Comparison of ENCODE assay signal across 13 cellular contexts in genomic region chr18:23617412-23618009, GRCh38. TPM values are rescaled to one million over a fixed set of nuclear protein-coding genes. Genes with fewer than 3 reads are reported as not detected.
DNase-seq lines count a peak whose midpoint lies in the region; ATAC-seq and TF ChIP-seq lines count a peak whose summit lies in the region.
"Had no signal": no experiment of that assay in that cellular context is flagged by ENCODE, and none has a peak within 500 bp of the region (broad histone marks: within the 10 kb centered on the region; RNA-seq: fewer than 3 reads in every experiment).

No MANE protein-coding gene starts in this region.

- H3K36me3 ChIP-seq in OCI-LY7 (ENCODE audit: insufficient read depth, low read length): no peaks in the 10 kb centered on the region
- no peaks in the 10 kb centered on the region for H3K36me3 ChIP-seq in upper lobe of right lung
- no peaks in the 10 kb centered on the region for H3K36me3 ChIP-seq in effector memory CD4-positive, alpha-beta T cell (ENCODE audit: control insufficient read depth, insufficient read depth, low read length)

- H4K20me1 ChIP-seq in OCI-LY7 (ENCODE audit: insufficient read depth, low read length): no peaks in the 10 kb centered on the region

- intact Hi-C loops in OCI-LY7 (cut with micrococcal nuclease; ENCODE audit: unreplicated experiment) (no loop called here), upper lobe of right lung (cut with DNase I) (no loop called here)

- H3K27me3 ChIP-seq in upper lobe of right lung: no peaks in the 10 kb centered on the region
- H3K27me3 ChIP-seq in effector memory CD4-positive, alpha-beta T cell (replicated peaks; ENCODE audit: control insufficient read depth, insufficient read depth, low read length, poor library complexity, severe bottlenecking): peaks cover 19% of the 10 kb centered on the region

- ATAC-seq in HG02678 (IDR thresholded peaks at IDR 0.05; ENCODE audit: unreplicated experiment): peak; percentile 49
- ATAC-seq in upper lobe of right lung: no peak
- no peak for ATAC-seq in GM19455 (IDR thresholded peaks at IDR 0.05; ENCODE audit: unreplicated experiment)
- ATAC-seq: Panc1 had no signal

- peak overlapping the region; percentile 8 for H3K4me3 Mint-ChIP-seq in activated naive CD4-positive, alpha-beta T cell treated with anti-CD3 and anti-CD28 coated beads, Interleukin-2, amount 50 U/mL, for 24 hours
- peak overlapping the region; percentile 39 for H3K4me3 Mint-ChIP-seq in type B pancreatic cell
- H3K4me3 Mint-ChIP-seq: central memory CD8-positive, alpha-beta T cell had no signal

- H3K4me1 Mint-ChIP-seq in activated naive CD4-positive, alpha-beta T cell treated with anti-CD3 and anti-CD28 coated beads, Interleukin-2, amount 50 U/mL, for 24 hours: no peaks in the 10 kb centered on the region
- H3K4me1 Mint-ChIP-seq in type B pancreatic cell (ENCODE audit: unreplicated experiment): peaks cover 19% of the 10 kb centered on the region

- CTCF ChIA-PET in OCI-LY7 (lab: Charles Lee; ENCODE audit: unreplicated experiment): interaction anchor here (0.6 kb wide), 1 partner anchor 224 kb away, joined by 5 read pairs; no protein-coding TSS in a partner anchor

- H3K36me3 Mint-ChIP-seq in activated naive CD4-positive, alpha-beta T cell treated with anti-CD3 and anti-CD28 coated beads, Interleukin-2, amount 50 U/mL, for 24 hours: no peaks in the 10 kb centered on the region
- no peaks in the 10 kb centered on the region for H3K36me3 Mint-ChIP-seq in type B pancreatic cell

- H3K9me3 ChIP-seq in OCI-LY7 (ENCODE audit: low read length) (no peaks in the 10 kb centered on the region), upper lobe of right lung (no peaks in the 10 kb centered on the region)
- no peaks in the 10 kb centered on the region for H3K9me3 ChIP-seq in effector memory CD4-positive, alpha-beta T cell (ENCODE audit: control insufficient read depth, low read length)

- no peak overlapping the region for H3K27ac Mint-ChIP-seq in activated naive CD4-positive, alpha-beta T cell treated with anti-CD3 and anti-CD28 coated beads, Interleukin-2, amount 50 U/mL, for 24 hours
- H3K27ac Mint-ChIP-seq in type B pancreatic cell: no peak overlapping the region

- no TSS peak for BruUV-seq in OCI-LY7 (replicated peaks; lab: Mats Ljungman, UMichigan)

- H3K9me2 ChIP-seq in OCI-LY7 (ENCODE audit: insufficient read depth, low read length): no peaks in the 10 kb centered on the region

- POLR2A ChIA-PET in OCI-LY7 (lab: Charles Lee): interaction anchor here (0.6 to 1.2 kb wide), 2 partner anchors 9 to 47 kb away, joined by 4 to 6 read pairs; no protein-coding TSS in a partner anchor

- H3K4me1 ChIP-seq in OCI-LY7 (ENCODE audit: insufficient read depth, low read length, poor library complexity, severe bottlenecking) (no peaks in the 10 kb centered on the region), upper lobe of right lung (peaks cover 24% of the 10 kb centered on the region)
- no peaks in the 10 kb centered on the region for H3K4me1 ChIP-seq in effector memory CD4-positive, alpha-beta T cell (ENCODE audit: control insufficient read depth, insufficient read depth, low read length, poor library complexity, severe bottlenecking)

- H2AFZ ChIP-seq in OCI-LY7 (ENCODE audit: low read length): peak overlapping the region; percentile 27; the same call in 1 of the 2 replicates

- no peaks in the 10 kb centered on the region for H3K9me3 Mint-ChIP-seq in activated naive CD4-positive, alpha-beta T cell treated with anti-CD3 and anti-CD28 coated beads, Interleukin-2, amount 50 U/mL, for 24 hours
- no peaks in the 10 kb centered on the region for H3K9me3 Mint-ChIP-seq in type B pancreatic cell
- H3K9me3 Mint-ChIP-seq: central memory CD8-positive, alpha-beta T cell had no signal

- no peak overlapping the region for H3K4me2 ChIP-seq in OCI-LY7 (ENCODE audit: low read length)

- TF ChIP-seq CTCF in OCI-LY7 (conservative IDR thresholded peaks at IDR 0.05; ENCODE audit: low read length) (no peak), type B pancreatic cell (conservative IDR thresholded peaks at IDR 0.05) (no peak), upper lobe of right lung (IDR thresholded peaks at IDR 0.05) (no peak)

- H3K27me3 Mint-ChIP-seq in activated naive CD4-positive, alpha-beta T cell treated with anti-CD3 and anti-CD28 coated beads, Interleukin-2, amount 50 U/mL, for 24 hours: peaks cover 28% of the 10 kb centered on the region
- peaks cover 42% of the 10 kb centered on the region for H3K27me3 Mint-ChIP-seq in type B pancreatic cell

- no peaks in the 10 kb centered on the region for H3K79me2 ChIP-seq in OCI-LY7 (ENCODE audit: insufficient read depth, low read depth, low read length)

- H3K27ac ChIP-seq in OCI-LY7 (ENCODE audit: low read depth, low read length, poor library complexity, severe bottlenecking): no peak overlapping the region
- H3K27ac ChIP-seq in upper lobe of right lung: no peak overlapping the region
- no peak overlapping the region for H3K27ac ChIP-seq in effector memory CD4-positive, alpha-beta T cell (ENCODE audit: insufficient read depth, low read length, poor library complexity, severe bottlenecking)

- no peak for DNase-seq in activated naive CD4-positive, alpha-beta T cell (lab: John Stamatoyannopoulos, UW)
- DNase-seq in OCI-LY7 (ENCODE audit: low spot score): no peak
- DNase-seq in type B pancreatic cell (ENCODE audit: extremely low spot score, unreplicated experiment): no peak
- no peak for DNase-seq in upper lobe of right lung
- DNase-seq in effector memory CD4-positive, alpha-beta T cell: no peak
- DNase-seq: activated T-cell treated with anti-CD3 and anti-CD28 coated beads, Interleukin-2, amount 50 U/mL, for 1 hour; DMS79; NCI-H1694 had no signal

- H3K4me3 ChIP-seq in OCI-LY7 (ENCODE audit: low read depth, low read length, poor library complexity, severe bottlenecking): no peak overlapping the region
- H3K4me3 ChIP-seq in upper lobe of right lung: no peak overlapping the region
- H3K4me3 ChIP-seq in effector memory CD4-positive, alpha-beta T cell (ENCODE audit: insufficient read depth, low read depth, low read length, poor library complexity, severe bottlenecking): no peak overlapping the region

RNA-seq across cellular contexts. Expression of gene NPC1, which starts 31.2 kb away (rescaled TPM):
- 22.3 and 26.0 TPM in 2 replicates for total RNA-seq in OCI-LY7 (2014; rRNA removed; shearing (Covaris generic))
- 38.9 and 40.7 TPM in 2 replicates for total RNA-seq in OCI-LY7 (2022)
- total RNA-seq in type B pancreatic cell (ENCODE audit: low replicate concordance): 43.3 and 49.8 TPM in 2 replicates
- 143 TPM for total RNA-seq in upper lobe of right lung

RNA-seq across cellular contexts. Expression of gene ANKRD29, which starts 45.2 kb away (rescaled TPM):
- not detected in 2 replicates for total RNA-seq in OCI-LY7 (2014; rRNA removed; shearing (Covaris generic))
- total RNA-seq in OCI-LY7 (2022): not detected in 2 replicates
- total RNA-seq in type B pancreatic cell (ENCODE audit: low replicate concordance): 2.4 and 3.5 TPM in 2 replicates
- total RNA-seq in upper lobe of right lung: 72.0 TPM

Comparison
In these comparisons a context has a peak if more than half of its experiments do, and no peak if none do; other contexts are left out.
1. RNA of gene ANKRD29, which starts 45.2 kb away (total RNA-seq): 72.0 TPM in upper lobe of right lung (single experiment); 2.4 to 3.5 TPM in type B pancreatic cell and not detected in OCI-LY7; every median in the first group is over 10 times any median in the second.